Comparison of ENCODE assay signal across 20 cellular contexts in the genomic region with DNA sequence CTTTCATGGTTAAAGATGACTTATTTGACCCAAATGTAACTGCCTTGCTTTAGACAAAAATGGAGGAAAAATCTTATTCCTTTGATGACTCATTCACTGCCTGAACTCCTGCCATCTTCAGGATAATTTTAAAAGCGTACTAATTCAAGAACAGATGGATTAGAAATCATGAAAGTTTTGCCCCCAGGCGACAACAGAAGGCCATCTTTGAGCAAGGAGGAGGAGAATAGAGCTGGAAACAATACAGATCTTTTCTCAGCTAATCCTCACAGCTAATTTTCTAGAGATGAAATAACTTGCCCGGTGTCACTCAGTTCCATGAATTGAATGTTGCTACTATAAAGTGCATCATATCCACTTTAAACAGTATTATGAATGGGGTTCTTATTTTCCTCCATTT.
"Had no signal": no experiment of that assay in that cellular context is flagged by ENCODE, and none has a peak within 500 bp of the region (broad histone marks: within the 10 kb centered on the region; RNA-seq: fewer than 3 reads in every experiment).

No MANE protein-coding gene starts in this region.

- DNase-seq: activated CD4-positive, alpha-beta T cell treated with anti-CD3 and anti-CD28 coated beads for 48 hours; activated CD4-positive, alpha-beta T cell treated with anti-CD3 and anti-CD28 coated beads, Interleukin-2, amount 50 U/mL, for 48 hours; activated CD8-positive, alpha-beta memory T cell treated with anti-CD3 and anti-CD28 coated beads, Interleukin-2, amount 50 U/mL, for 4 hours; activated gamma-delta T cell treated with Interleukin-2 at 50 U/mL for 16 hours; activated naive CD4-positive, alpha-beta T cell treated with anti-CD3 and anti-CD28 coated beads, Interleukin-2, amount 50 U/mL, for 16 hours; activated T-cell treated with anti-CD3 and anti-CD28 coated beads, Interleukin-2, amount 50 U/mL, for 24 hours; amygdala; colonic mucosa; effector CD8-positive, alpha-beta T cell; heart left ventricle; left lung; lower lobe of right lung; mesenchymal stem cell; naive thymus-derived CD8-positive, alpha-beta T cell; right cardiac atrium; stimulated activated CD4-positive, alpha-beta T cell treated with anti-CD3 and anti-CD28 coated beads, Interleukin-15, amount 100 ng/mL, for 24 hours; stimulated activated CD4-positive, alpha-beta T cell treated with anti-CD3 and anti-CD28 coated beads, Interleukin-2, amount 100 ng/mL, for 24 hours; stimulated activated naive CD4-positive, alpha-beta T cell; T-helper 9 cell had no signal

- ATAC-seq: activated T-helper 17 cell treated with anti-CD3 and anti-CD28 coated beads, Interleukin-2, amount 50 U/mL, for 72 hours; heart left ventricle; left lung; lower lobe of right lung; naive thymus-derived CD8-positive, alpha-beta T cell; right cardiac atrium had no signal
